In the genomic region with DNA sequence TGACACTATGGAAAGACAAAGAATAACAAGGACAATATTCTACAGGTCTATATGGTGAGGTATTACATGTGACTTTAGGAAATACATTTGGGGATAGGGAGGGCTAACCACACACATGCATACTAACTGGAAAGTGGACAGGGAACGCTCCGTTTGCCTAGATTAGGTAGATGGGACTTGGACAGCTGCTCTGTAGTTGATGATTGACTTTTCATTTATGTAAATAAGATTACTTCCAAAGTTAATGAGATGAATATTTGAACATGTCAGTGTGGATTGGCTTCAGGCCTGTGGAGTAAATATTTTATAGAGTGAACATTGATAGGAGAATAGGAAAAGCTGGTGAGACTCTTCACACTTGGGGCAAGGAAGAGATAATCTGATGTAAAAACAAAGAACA, we compare ENCODE assay signal across 2 cellular contexts.
TF ChIP-seq lines count a peak whose summit lies in the region.

No MANE protein-coding gene starts in this region.

TF ChIP-seq in liver, 16 proteins besides CTCF, POLR2A, EP300 and RAD21 (continued from another document):
- TF ChIP-seq, protein P1, sequence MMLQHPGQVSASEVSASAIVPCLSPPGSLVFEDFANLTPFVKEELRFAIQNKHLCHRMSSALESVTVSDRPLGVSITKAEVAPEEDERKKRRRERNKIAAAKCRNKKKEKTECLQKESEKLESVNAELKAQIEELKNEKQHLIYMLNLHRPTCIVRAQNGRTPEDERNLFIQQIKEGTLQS (IDR thresholded peaks at IDR 0.05) = no peak
- TF ChIP-seq RXRA (IDR thresholded peaks at IDR 0.05) (peak in 1 of 2 donors; percentile 53), HNF4G (IDR thresholded peaks at IDR 0.05) (no peak), GABPA (IDR thresholded peaks at IDR 0.05 in 1 of 2, conservative IDR thresholded peaks at IDR 0.05 in 1 of 2) (peak in 1 of 2 donors; percentile 16), SP1 (IDR thresholded peaks at IDR 0.05) (peak; percentile 63), REST (IDR thresholded peaks at IDR 0.05) (peak; percentile 39), HNF4A (conservative IDR thresholded peaks at IDR 0.05) (peak; percentile 44 to 49), JUND (IDR thresholded peaks at IDR 0.05) (no peak), FOXA1 (IDR thresholded peaks at IDR 0.05) (peak; percentile 84), YY1 (IDR thresholded peaks at IDR 0.05) (peak; percentile 38), EGR1 (IDR thresholded peaks at IDR 0.05; ENCODE audit: low read depth in 2 of 2) (no peak)
- TF ChIP-seq, protein P2, sequence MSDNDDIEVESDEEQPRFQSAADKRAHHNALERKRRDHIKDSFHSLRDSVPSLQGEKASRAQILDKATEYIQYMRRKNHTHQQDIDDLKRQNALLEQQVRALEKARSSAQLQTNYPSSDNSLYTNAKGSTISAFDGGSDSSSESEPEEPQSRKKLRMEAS (IDR thresholded peaks at IDR 0.05) = peak; percentile 28
TF ChIP-seq in liver: peak in this region for 11.

TF ChIP-seq in HepG2, 621 proteins besides CTCF, POLR2A, EP300 and RAD21 (continued from another document):
- TF ChIP-seq ARID5B (CRISPR knock-in tag; IDR thresholded peaks at IDR 0.05) (no peak), GATA4 (IDR thresholded peaks at IDR 0.05; ENCODE audit: borderline replicate concordance, low read depth) (no peak), ZNF10 (CRISPR knock-in tag; IDR thresholded peaks at IDR 0.05; ENCODE audit: borderline replicate concordance, low read depth) (no peak), TCF7 (IDR thresholded peaks at IDR 0.05; ENCODE audit: low read depth) (no peak)
- TF ChIP-seq, protein P3, sequence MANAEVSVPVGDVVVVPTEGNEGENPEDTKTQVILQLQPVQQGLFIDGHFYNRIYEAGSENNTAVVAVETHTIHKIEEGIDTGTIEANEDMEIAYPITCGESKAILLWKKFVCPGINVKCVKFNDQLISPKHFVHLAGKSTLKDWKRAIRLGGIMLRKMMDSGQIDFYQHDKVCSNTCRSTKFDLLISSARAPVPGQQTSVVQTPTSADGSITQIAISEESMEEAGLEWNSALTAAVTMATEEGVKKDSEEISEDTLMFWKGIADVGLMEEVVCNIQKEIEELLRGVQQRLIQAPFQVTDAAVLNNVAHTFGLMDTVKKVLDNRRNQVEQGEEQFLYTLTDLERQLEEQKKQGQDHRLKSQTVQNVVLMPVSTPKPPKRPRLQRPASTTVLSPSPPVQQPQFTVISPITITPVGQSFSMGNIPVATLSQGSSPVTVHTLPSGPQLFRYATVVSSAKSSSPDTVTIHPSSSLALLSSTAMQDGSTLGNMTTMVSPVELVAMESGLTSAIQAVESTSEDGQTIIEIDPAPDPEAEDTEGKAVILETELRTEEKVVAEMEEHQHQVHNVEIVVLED (CRISPR knock-in tag; IDR thresholded peaks at IDR 0.05; ENCODE audit: borderline replicate concordance) = no peak
TF ChIP-seq in HepG2: peak in this region for 0.
